ENCODE assay signal across 8 cellular contexts in genomic region chr11:65013692-65014145, GRCh38. TPM values are rescaled to one million over a fixed set of nuclear protein-coding genes. Genes with fewer than 3 reads are reported as not detected.
DNase-seq lines count a peak whose midpoint lies in the region; ATAC-seq and TF ChIP-seq lines count a peak whose summit lies in the region.

No MANE protein-coding gene starts in this region.

- peaks cover 30% of the 10 kb centered on the region for H3K4me1 Mint-ChIP-seq in activated CD4-positive, alpha-beta memory T cell treated with anti-CD3 and anti-CD28 coated beads, Interleukin-2, amount 10 ng/mL, durations not matched to agents 7 days and 5 days
- H3K4me1 Mint-ChIP-seq in memory B cell = peaks cover 21% of the 10 kb centered on the region

- H3K4me1 ChIP-seq in effector memory CD4-positive, alpha-beta T cell (ENCODE audit: control insufficient read depth, insufficient read depth, low read length, poor library complexity, severe bottlenecking) = peaks cover 9% of the 10 kb centered on the region

- CTCF ChIA-PET in activated CD4-positive, alpha-beta memory T cell treated with anti-CD3 and anti-CD28 coated beads, Interleukin-2, amount 10 ng/mL, durations not matched to agents 7 days and 5 days (lab: Charles Lee) = interaction anchor here (0.9 to 3.4 kb wide), 25 partner anchors 11 to 204 kb away, joined by 3 to 25 read pairs (median 6); partner anchors contain the start of genes CDCA5, EHD1, FAU and MRPL49

- H3K27me3 ChIP-seq in effector memory CD4-positive, alpha-beta T cell (replicated peaks; ENCODE audit: control insufficient read depth, insufficient read depth, low read length, poor library complexity, severe bottlenecking) = no peaks in the 10 kb centered on the region

- no peak for TF ChIP-seq CTCF in AG09309 (IDR thresholded peaks at IDR 0.05; ENCODE audit: control insufficient read depth, insufficient read depth, low read depth, low read length, missing control alignments)

- H3K27me3 Mint-ChIP-seq in activated CD4-positive, alpha-beta memory T cell treated with anti-CD3 and anti-CD28 coated beads, Interleukin-2, amount 10 ng/mL, durations not matched to agents 7 days and 5 days = no peaks in the 10 kb centered on the region
- H3K27me3 Mint-ChIP-seq in memory B cell = no peaks in the 10 kb centered on the region

- H3K4me3 ChIP-seq in AG09309 (ENCODE audit: control insufficient read depth, low read depth, low read length) = peak overlapping the region; percentile 82
- H3K4me3 ChIP-seq in effector memory CD4-positive, alpha-beta T cell (ENCODE audit: insufficient read depth, low read depth, low read length, poor library complexity, severe bottlenecking) = peak overlapping the region; percentile 78

- H3K27ac ChIP-seq in effector memory CD4-positive, alpha-beta T cell (ENCODE audit: insufficient read depth, low read length, poor library complexity, severe bottlenecking) = peak overlapping the region; percentile 90

- H3K36me3 Mint-ChIP-seq in activated CD4-positive, alpha-beta memory T cell treated with anti-CD3 and anti-CD28 coated beads, Interleukin-2, amount 10 ng/mL, durations not matched to agents 7 days and 5 days (ENCODE audit: low read depth) = peaks cover 14% of the 10 kb centered on the region
- H3K36me3 Mint-ChIP-seq in memory B cell = peaks cover 5% of the 10 kb centered on the region

- H3K9me3 Mint-ChIP-seq in activated CD4-positive, alpha-beta memory T cell treated with anti-CD3 and anti-CD28 coated beads, Interleukin-2, amount 10 ng/mL, durations not matched to agents 7 days and 5 days = no peaks in the 10 kb centered on the region
- no peaks in the 10 kb centered on the region for H3K9me3 Mint-ChIP-seq in memory B cell

- H3K4me3 Mint-ChIP-seq in activated CD4-positive, alpha-beta memory T cell treated with anti-CD3 and anti-CD28 coated beads, Interleukin-2, amount 10 ng/mL, durations not matched to agents 7 days and 5 days = peak overlapping the region; percentile 94
- H3K4me3 Mint-ChIP-seq in memory B cell = peak overlapping the region; percentile 89

- H3K9me3 ChIP-seq in effector memory CD4-positive, alpha-beta T cell (ENCODE audit: control insufficient read depth, low read length) = no peaks in the 10 kb centered on the region

- H3K36me3 ChIP-seq in effector memory CD4-positive, alpha-beta T cell (ENCODE audit: control insufficient read depth, insufficient read depth, low read length) = peaks cover 6% of the 10 kb centered on the region

- ATAC-seq in GM18870 (IDR thresholded peaks at IDR 0.05; ENCODE audit: unreplicated experiment) (peak; percentile 64), HG03108 (IDR thresholded peaks at IDR 0.05; ENCODE audit: unreplicated experiment) (peak; percentile 69), memory B cell (ENCODE audit: low read depth) (peak; percentile 78)

- POLR2A ChIA-PET in activated CD4-positive, alpha-beta memory T cell treated with anti-CD3 and anti-CD28 coated beads, Interleukin-2, amount 10 ng/mL, durations not matched to agents 7 days and 5 days (lab: Charles Lee) = interaction anchor here (0.6 to 4.5 kb wide), 33 partner anchors 10 to 463 kb away, joined by 3 to 56 read pairs (median 5); partner anchors contain the start of genes CDCA5, FAU, MAJIN and MAP4K2

- DNase-seq in AG09309 (ENCODE audit: low read depth) (peak; percentile 45), NCI-H226 (peak; percentile 84), memory B cell (ENCODE audit: low spot score in 2 of 2) (peak; percentile 89 to 94)
- peak; percentile 85 for DNase-seq in activated CD4-positive, alpha-beta memory T cell treated with anti-CD3 and anti-CD28 coated beads, Interleukin-2, amount 10 ng/mL, durations not matched to agents 7 days and 5 days
- peak; percentile 69 to 80 (median 77) for DNase-seq in effector memory CD4-positive, alpha-beta T cell
- DNase-seq in stimulated activated CD8-positive, alpha-beta memory T cell treated with anti-CD3 and anti-CD28 coated beads, Interleukin-15, amount 100 ng/mL, for 1 hour (ENCODE audit: low read depth) = peak; percentile 68

- H3K27ac Mint-ChIP-seq in activated CD4-positive, alpha-beta memory T cell treated with anti-CD3 and anti-CD28 coated beads, Interleukin-2, amount 10 ng/mL, durations not matched to agents 7 days and 5 days = peak overlapping the region; percentile 98
- peak overlapping the region; percentile 94 for H3K27ac Mint-ChIP-seq in memory B cell

RNA-seq across cellular contexts. Expression of gene ARL2, which starts 0.2 kb away (rescaled TPM):
- total RNA-seq in activated CD4-positive, alpha-beta memory T cell treated with anti-CD3 and anti-CD28 coated beads, Interleukin-2, amount 10 ng/mL, durations not matched to agents 7 days and 5 days = 10 to 100 TPM; 58.5 to 59.4 TPM

RNA-seq across cellular contexts. Expression of gene SNX15, which starts 13.5 kb away (rescaled TPM):
- 10 to 100 TPM; 24.3 to 24.6 TPM for total RNA-seq in activated CD4-positive, alpha-beta memory T cell treated with anti-CD3 and anti-CD28 coated beads, Interleukin-2, amount 10 ng/mL, durations not matched to agents 7 days and 5 days

RNA-seq across cellular contexts. Expression of gene BATF2, which starts 16.9 kb away (rescaled TPM):
- total RNA-seq in activated CD4-positive, alpha-beta memory T cell treated with anti-CD3 and anti-CD28 coated beads, Interleukin-2, amount 10 ng/mL, durations not matched to agents 7 days and 5 days = under 1 TPM; 0.30 to 0.53 TPM

RNA-seq across cellular contexts. Expression of gene SAC3D1, which starts 27.3 kb away (rescaled TPM):
- 10 to 100 TPM; 24.2 to 24.8 TPM for total RNA-seq in activated CD4-positive, alpha-beta memory T cell treated with anti-CD3 and anti-CD28 coated beads, Interleukin-2, amount 10 ng/mL, durations not matched to agents 7 days and 5 days

RNA-seq across cellular contexts. Expression of gene MAJIN, which starts 41.8 kb away (rescaled TPM):
- under 1 TPM; 0.15 to 0.33 TPM for total RNA-seq in activated CD4-positive, alpha-beta memory T cell treated with anti-CD3 and anti-CD28 coated beads, Interleukin-2, amount 10 ng/mL, durations not matched to agents 7 days and 5 days

Comparison
In these comparisons a context has a peak if more than half of its experiments do, and no peak if none do; other contexts are left out.
1. Peak in every context shown above with its lines: DNase-seq, ATAC-seq, H3K4me3 ChIP-seq and H3K27ac ChIP-seq.